ENCODE assay signal across 23 cellular contexts in genomic region chr18:30625961-30626360, GRCh38.
DNase-seq lines count a peak whose midpoint lies in the region; ATAC-seq, FAIRE-seq and TF ChIP-seq lines count a peak whose summit lies in the region.
"Had no signal": no experiment of that assay in that cellular context is flagged by ENCODE, and none has a peak within 500 bp of the region (broad histone marks: within the 10 kb centered on the region; RNA-seq: fewer than 3 reads in every experiment).

No MANE protein-coding gene starts in this region.

- H3K4me2 ChIP-seq in K562 (ENCODE audit: insufficient read depth, low read length) (no peak overlapping the region), mammary epithelial cell (ENCODE audit: insufficient read depth, low read depth, low read length) (no peak overlapping the region)
- H3K4me2 ChIP-seq: BLaER1 treated with 17β-estradiol and CSF1 and Interleukin-3, amounts not matched to agents 10 nM and 100 nM had no signal

- peaks cover 21% of the 10 kb centered on the region for H3K9me3 Mint-ChIP-seq in CD8-positive, alpha-beta T cell

- no peak for FAIRE-seq in K562 (lab: Jason Lieb, UNC)
- FAIRE-seq: A204.1, D721Med, G401.6, GM12878, GM12892, GM18507 had no signal

- BruUV-seq in K562 (replicated peaks; lab: Mats Ljungman, UMichigan) = no TSS peak
- no TSS peak for BruUV-seq in mammary epithelial cell (replicated peaks; lab: Mats Ljungman, UMichigan)

- H2AFZ ChIP-seq in K562 (ENCODE audit: low read depth, low read length) = 0 out of 2 replicates have a peak overlapping the region, but pooled peaks have one; percentile 38
- H2AFZ ChIP-seq in mammary epithelial cell (ENCODE audit: low read depth, low read length) = peak overlapping the region; percentile 95

- H3K4me3 Mint-ChIP-seq in CD8-positive, alpha-beta T cell = no peak overlapping the region
- H3K4me3 Mint-ChIP-seq: B cell; CD4-positive, alpha-beta memory T cell; CD4-positive, CD25-positive, alpha-beta regulatory T cell had no signal

- ATAC-seq in K562 = no peak
- ATAC-seq in foreskin keratinocyte = no peak
- ATAC-seq in CD8-positive, alpha-beta T cell = no peak
- no peak for ATAC-seq in heart right ventricle
- ATAC-seq: GM12878 had no signal

- dilution Hi-C loops in mammary epithelial cell (cut with HindIII; ENCODE audit: low sequenced_read_pairs) = no loop called here

- no peaks in the 10 kb centered on the region for H3K27me3 ChIP-seq in K562 (ENCODE audit: control insufficient read depth in 2 of 2, insufficient read depth in 2 of 2, low read length in 2 of 2)
- no peaks in the 10 kb centered on the region for H3K27me3 ChIP-seq in mammary epithelial cell (ENCODE audit: insufficient read depth, low read length)
- H3K27me3 ChIP-seq in foreskin keratinocyte = no peaks in the 10 kb centered on the region
- H3K27me3 ChIP-seq in CD8-positive, alpha-beta T cell (ENCODE audit: insufficient read depth, low read length) = no peaks in the 10 kb centered on the region
- H3K27me3 ChIP-seq in heart right ventricle = no peaks in the 10 kb centered on the region
- H3K27me3 ChIP-seq: BLaER1 treated with 17β-estradiol and CSF1 and Interleukin-3, amounts not matched to agents 10 nM and 100 nM had no signal

- CTCF ChIA-PET in K562 (lab: Yijun Ruan, JAX; ENCODE audit: low intra/inter-chr PET ratio) (no interaction called here), mammary epithelial cell (lab: Charles Lee; ENCODE audit: low non-redundant PET) (interaction anchor here (0.6 kb wide), 1 partner anchor 321 kb away, joined by 10 read pairs; no protein-coding TSS in a partner anchor)
- CTCF ChIA-PET in CD8-positive, alpha-beta T cell (lab: Charles Lee) = no interaction called here

- intact Hi-C loops in K562 (cut with micrococcal nuclease) (no loop called here), mammary epithelial cell (cut with micrococcal nuclease) (no loop called here), heart right ventricle (cut with DNase I) (no loop called here)
- intact Hi-C loops in CD8-positive, alpha-beta T cell (cut with DNase I, micrococcal nuclease) = no loop called here

- WGBS in K562 (ENCODE audit: insufficient coverage, low coverage, missing lambda C conversion rate) = 26% methylated on average over 3 of the region's 3 CpGs
- WGBS in mammary epithelial cell (ENCODE audit: low coverage, missing lambda C conversion rate) = 9% methylated on average over 3 of the region's 3 CpGs
- WGBS in heart right ventricle, 2 donors = 80 to 86% methylated on average over 3 of the region's 3 CpGs

- TF ChIP-seq POLR2A in K562 (conservative IDR thresholded peaks at IDR 0.05) = no peak

- H3K9me1 ChIP-seq in K562 (ENCODE audit: control insufficient read depth, insufficient read depth, low read length) = no peaks in the 10 kb centered on the region

- no peak overlapping the region for H3K27ac Mint-ChIP-seq in CD8-positive, alpha-beta T cell
- H3K27ac Mint-ChIP-seq: B cell; CD4-positive, alpha-beta memory T cell; CD4-positive, CD25-positive, alpha-beta regulatory T cell had no signal

- H3K27me3 Mint-ChIP-seq in CD8-positive, alpha-beta T cell (ENCODE audit: low read depth) = no peaks in the 10 kb centered on the region
- H3K27me3 Mint-ChIP-seq: B cell; CD4-positive, alpha-beta memory T cell; CD4-positive, CD25-positive, alpha-beta regulatory T cell had no signal

- H3K9ac ChIP-seq in K562 (ENCODE audit: insufficient read depth in 1 of 2, low read depth in 2 of 2, low read length in 2 of 2) (no peak overlapping the region), mammary epithelial cell (ENCODE audit: insufficient read depth, low read length) (no peak overlapping the region)
- H3K9ac ChIP-seq: BLaER1 treated with 17β-estradiol and CSF1 and Interleukin-3, amounts not matched to agents 10 nM and 100 nM had no signal

- H3K4me1 ChIP-seq in K562 (replicated peaks in 1 of 2; ENCODE audit: control insufficient read depth in 2 of 2, insufficient read depth in 2 of 2, low read length in 2 of 2) = no peaks in the 10 kb centered on the region
- H3K4me1 ChIP-seq in mammary epithelial cell (ENCODE audit: insufficient read depth, low read length) = peaks cover 6% of the 10 kb centered on the region
- H3K4me1 ChIP-seq in foreskin keratinocyte = no peaks in the 10 kb centered on the region
- no peaks in the 10 kb centered on the region for H3K4me1 ChIP-seq in CD8-positive, alpha-beta T cell (ENCODE audit: insufficient read depth, low read length)
- H3K4me1 ChIP-seq in heart right ventricle = no peaks in the 10 kb centered on the region
- H3K4me1 ChIP-seq: BLaER1 treated with 17β-estradiol and CSF1 and Interleukin-3, amounts not matched to agents 10 nM and 100 nM; Caco-2 had no signal

- in situ Hi-C loops in K562 (cut with MboI) (no loop called here), mammary epithelial cell (cut with MboI; ENCODE audit: low sequenced_read_pairs in 2 of 2) (no loop called here)

- no peak overlapping the region for H3K4me3 ChIP-seq in K562
- no peak overlapping the region for H3K4me3 ChIP-seq in mammary epithelial cell (replicated peaks in 1 of 3; ENCODE audit: insufficient read depth in 1 of 3, low read depth in 2 of 3, low read length in 3 of 3)
- H3K4me3 ChIP-seq in CD8-positive, alpha-beta T cell (ENCODE audit: low read depth, low read length) = no peak overlapping the region
- no peak overlapping the region for H3K4me3 ChIP-seq in heart right ventricle
- H3K4me3 ChIP-seq: BLaER1 treated with 17β-estradiol and CSF1 and Interleukin-3, amounts not matched to agents 10 nM and 100 nM; GM12878 had no signal

- no peak for TF ChIP-seq RAD21 in K562 (CRISPR knock-in tag; conservative IDR thresholded peaks at IDR 0.05 in 1 of 2, IDR thresholded peaks at IDR 0.05 in 1 of 2)

- POLR2A ChIA-PET in K562 (lab: Yijun Ruan, JAX) = no interaction called here
- POLR2A ChIA-PET in CD8-positive, alpha-beta T cell (lab: Charles Lee) = interaction anchor here (0.7 kb wide), 1 partner anchor 8 kb away, joined by 3 read pairs; no protein-coding TSS in a partner anchor

- no peak for TF ChIP-seq EP300 in K562 (IDR thresholded peaks at IDR 0.05; ENCODE audit: low read length)

- no peaks in the 10 kb centered on the region for H3K36me3 Mint-ChIP-seq in CD8-positive, alpha-beta T cell
- H3K36me3 Mint-ChIP-seq: CD4-positive, alpha-beta memory T cell; CD4-positive, CD25-positive, alpha-beta regulatory T cell had no signal

- DNase-seq in K562 (ENCODE audit: extremely low read depth in 1 of 4, low spot score in 3 of 4) (no peak), mammary epithelial cell (peak; percentile 61), foreskin keratinocyte (peak; percentile 11 to 29), GM10266 (ENCODE audit: extremely low spot score) (no peak), heart right ventricle (no peak)
- no peak for DNase-seq in CD8-positive, alpha-beta T cell
- DNase-seq: 8988T; AML-193; Caco-2; Calu3; CD4-positive, alpha-beta memory T cell; CD4-positive, CD25-positive, alpha-beta regulatory T cell; DMS79 treated with DMSO at 0.1 percent for 48 hours; GF-D8 had no signal

- H3K79me2 ChIP-seq in K562 (ENCODE audit: control insufficient read depth, insufficient read depth, low read length) (no peaks in the 10 kb centered on the region), mammary epithelial cell (ENCODE audit: insufficient read depth, low read length) (no peaks in the 10 kb centered on the region)

- H3K4me1 Mint-ChIP-seq in CD8-positive, alpha-beta T cell (ENCODE audit: low read depth) = no peaks in the 10 kb centered on the region
- H3K4me1 Mint-ChIP-seq: B cell; CD4-positive, alpha-beta memory T cell; CD4-positive, CD25-positive, alpha-beta regulatory T cell had no signal

- H3K36me3 ChIP-seq in K562 (ENCODE audit: control insufficient read depth, insufficient read depth, low read length) = no peaks in the 10 kb centered on the region
- H3K36me3 ChIP-seq in mammary epithelial cell (ENCODE audit: insufficient read depth, low read length) = no peaks in the 10 kb centered on the region
- no peaks in the 10 kb centered on the region for H3K36me3 ChIP-seq in CD8-positive, alpha-beta T cell (ENCODE audit: insufficient read depth, low read length)
- H3K36me3 ChIP-seq in heart right ventricle = no peaks in the 10 kb centered on the region
- H3K36me3 ChIP-seq: BLaER1 treated with 17β-estradiol and CSF1 and Interleukin-3, amounts not matched to agents 10 nM and 100 nM had no signal

- H4K20me1 ChIP-seq in K562 (replicated peaks; ENCODE audit: control insufficient read depth, insufficient read depth, low read length) (no peaks in the 10 kb centered on the region), mammary epithelial cell (ENCODE audit: insufficient read depth, low read length) (no peaks in the 10 kb centered on the region)
- H4K20me1 ChIP-seq: BLaER1 treated with 17β-estradiol and CSF1 and Interleukin-3, amounts not matched to agents 10 nM and 100 nM had no signal

- H3K27ac ChIP-seq in K562 (ENCODE audit: extremely low read depth, low read depth, low read length) (no peak overlapping the region), mammary epithelial cell (ENCODE audit: insufficient read depth, low read depth, low read length) (peak overlapping the region; percentile 12), foreskin keratinocyte (no peak overlapping the region), heart right ventricle (no peak overlapping the region)
- no peak overlapping the region for H3K27ac ChIP-seq in CD8-positive, alpha-beta T cell (ENCODE audit: low read depth, low read length)
- H3K27ac ChIP-seq: BLaER1 treated with 17β-estradiol and CSF1 and Interleukin-3, amounts not matched to agents 10 nM and 100 nM; C4-2B had no signal

- TF ChIP-seq CTCF in K562 (IDR thresholded peaks at IDR 0.05 in 2 of 3, conservative IDR thresholded peaks at IDR 0.05 in 1 of 3; ENCODE audit: insufficient read depth in 2 of 3, low read depth in 1 of 3, low read length in 3 of 3) (no peak), mammary epithelial cell (conservative IDR thresholded peaks at IDR 0.05 in 1 of 2, IDR thresholded peaks at IDR 0.05 in 1 of 2; ENCODE audit: extremely low read depth in 1 of 2, insufficient read depth in 1 of 2, low read depth in 1 of 2, low read length in 2 of 2) (no peak), foreskin keratinocyte (conservative IDR thresholded peaks at IDR 0.05) (no peak), GM10266 (IDR thresholded peaks at IDR 0.05; ENCODE audit: control insufficient read depth, insufficient read depth, low read depth, missing control alignments) (no peak), heart right ventricle (IDR thresholded peaks at IDR 0.05) (no peak)
- TF ChIP-seq CTCF in CD8-positive, alpha-beta T cell (IDR thresholded peaks at IDR 0.05) = no peak

- no peaks in the 10 kb centered on the region for H3K9me3 ChIP-seq in K562 (replicated peaks; ENCODE audit: control insufficient read depth, insufficient read depth, low read depth, low read length)
- H3K9me3 ChIP-seq in mammary epithelial cell (replicated peaks; ENCODE audit: insufficient read depth, low read length) = no peaks in the 10 kb centered on the region
- no peaks in the 10 kb centered on the region for H3K9me3 ChIP-seq in CD8-positive, alpha-beta T cell (ENCODE audit: low read length)
- peaks cover 0 to 16% (median 0%) of the 10 kb centered on the region in 11 donors for H3K9me3 ChIP-seq in heart right ventricle
- H3K9me3 ChIP-seq: BLaER1 treated with 17β-estradiol and CSF1 and Interleukin-3, amounts not matched to agents 10 nM and 100 nM; Caco-2 had no signal

TF ChIP-seq in K562, 482 proteins besides CTCF, POLR2A, EP300 and RAD21 (continues in another document):
- TF ChIP-seq FOXJ2 (tag; IDR thresholded peaks at IDR 0.05) (no peak), FOXK1 (CRISPR knock-in tag; IDR thresholded peaks at IDR 0.05; ENCODE audit: borderline replicate concordance) (no peak)

Comparison
In these comparisons a context has a peak if more than half of its experiments do, and no peak if none do; other contexts are left out.
1. DNase-seq: peak in mammary epithelial cell (single experiment) and foreskin keratinocyte (2 of 2); none in K562 (0 of 4), CD8-positive, alpha-beta T cell (0 of 7), GM10266 (single experiment) and heart right ventricle (0 of 2).